In genomic region chrX:103657066-103657465, GRCh38 we compare ENCODE assay signal across 11 cellular contexts. TPM values are rescaled to one million over a fixed set of nuclear protein-coding genes. Genes with fewer than 3 reads are reported as not detected.
"Had no signal": no experiment of that assay in that cellular context is flagged by ENCODE, and none has a peak within 500 bp of the region (broad histone marks: within the 10 kb centered on the region; RNA-seq: fewer than 3 reads in every experiment).

No MANE protein-coding gene starts in this region.

RNA-seq across cellular contexts. Expression of gene TMEM31, which starts 53.6 kb away (rescaled TPM):
- total RNA-seq: activated CD4-positive, alpha-beta memory T cell treated with anti-CD3 and anti-CD28 coated beads, Interleukin-2, amount 10 ng/mL, durations not matched to agents 7 days and 5 days; activated CD4-positive, alpha-beta T cell treated with anti-CD3 and anti-CD28 coated beads, Interleukin-2, amount 10 ng/mL, durations not matched to agents 24 days and 14 days; activated naive CD8-positive, alpha-beta T cell treated with anti-CD3 and anti-CD28 coated beads, Interleukin-2, amount 10 ng/mL, durations not matched to agents 7 days and 5 days; cardiac muscle cell; cerebellum; gastroesophageal sphincter; heart left ventricle; left colon; lower leg skin; occipital lobe; spleen had no signal
